In the genomic region with DNA sequence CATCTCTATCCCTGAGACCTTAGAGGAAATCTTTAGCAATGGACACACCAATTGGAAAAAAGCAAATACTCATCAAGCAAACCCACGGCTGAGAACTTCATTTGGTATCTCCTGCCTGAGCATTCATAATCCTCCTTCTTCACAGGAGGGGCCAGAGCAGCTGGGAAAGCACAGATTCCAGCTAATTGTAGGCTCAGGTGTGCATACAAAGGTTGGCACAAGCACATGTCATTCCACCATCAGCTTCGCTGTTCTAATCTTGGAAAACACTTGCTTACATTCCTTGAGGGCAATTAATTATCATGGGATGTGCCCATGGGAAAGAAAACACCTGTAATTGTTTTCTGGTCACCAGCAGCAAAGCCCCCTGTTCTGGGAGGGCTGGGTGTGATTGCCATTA, we compare ENCODE assay signal across 21 cellular contexts.
DNase-seq lines count a peak whose midpoint lies in the region; ATAC-seq and TF ChIP-seq lines count a peak whose summit lies in the region.
"Had no signal": no experiment of that assay in that cellular context is flagged by ENCODE, and none has a peak within 500 bp of the region (broad histone marks: within the 10 kb centered on the region; RNA-seq: fewer than 3 reads in every experiment).

No MANE protein-coding gene starts in this region.

- H3K4me1 ChIP-seq in foreskin keratinocyte, result no peaks in the 10 kb centered on the region

- peak overlapping the region; percentile 40 for H3K27ac ChIP-seq in VCaP
- no peak overlapping the region for H3K27ac ChIP-seq in foreskin keratinocyte
- H3K27ac ChIP-seq: BLaER1 treated with 17β-estradiol and CSF1 and Interleukin-3, amounts not matched to agents 10 nM and 100 nM; GM23248; HL-60; PC-9 had no signal

- H3K27me3 ChIP-seq in foreskin keratinocyte, result no peaks in the 10 kb centered on the region
- H3K27me3 ChIP-seq: BLaER1 treated with 17β-estradiol and CSF1 and Interleukin-3, amounts not matched to agents 10 nM and 100 nM had no signal

- no peak for TF ChIP-seq CTCF in VCaP (conservative IDR thresholded peaks at IDR 0.05)
- TF ChIP-seq CTCF in foreskin keratinocyte (conservative IDR thresholded peaks at IDR 0.05), result no peak

- ATAC-seq in GM21529 (IDR thresholded peaks at IDR 0.05; ENCODE audit: unreplicated experiment) (no peak), foreskin keratinocyte (no peak)
- ATAC-seq: HepG2, K562 had no signal

- DNase-seq in NCI-H345 (lab: John Stamatoyannopoulos, UW) (peak; percentile 16), NCI-H345 treated with DMSO at 0.1 percent for 48 hours (lab: John Stamatoyannopoulos, UW; ENCODE audit: unreplicated experiment) (no peak), NCI-H69 (lab: John Stamatoyannopoulos, UW) (peak; percentile 97), LoVo (ENCODE audit: low spot score) (no peak), foreskin keratinocyte (no peak)
- DNase-seq: CD4-positive, alpha-beta memory T cell; DMS153; H9; NCI-H1436; NCI-H2227 treated with DMSO at 0.1 percent for 48 hours; PC-9; RPMI8226; SIG-M5; SK-N-SH had no signal

Comparison
In these comparisons a context has a peak if more than half of its experiments do, and no peak if none do; other contexts are left out.
1. DNase-seq: peak in NCI-H345 (single experiment) and NCI-H69 (single experiment); none in NCI-H345 treated with DMSO at 0.1 percent for 48 hours (single experiment), LoVo (single experiment) and foreskin keratinocyte (0 of 2).